Comparison of ENCODE assay signal across 11 cellular contexts in genomic region chr9:89978185-89978584, GRCh38.
A peak's percentile ranks its signal among the peaks of the same experiment; 100 is the strongest.
DNase-seq lines count a peak whose midpoint lies in the region; ATAC-seq, FAIRE-seq and TF ChIP-seq lines count a peak whose summit lies in the region.
"Had no signal": no experiment of that assay in that cellular context is flagged by ENCODE, and none has a peak within 500 bp of the region (broad histone marks: within the 10 kb centered on the region; RNA-seq: fewer than 3 reads in every experiment).

No MANE protein-coding gene starts in this region.

- no peak overlapping the region for H3K4me2 ChIP-seq in astrocyte (ENCODE audit: low read length)

- no peaks in the 10 kb centered on the region for H3K36me3 Mint-ChIP-seq in astrocyte (ENCODE audit: low read depth, unreplicated experiment)
- H3K36me3 Mint-ChIP-seq in effector memory CD8-positive, alpha-beta T cell (ENCODE audit: insufficient read depth): no peaks in the 10 kb centered on the region
- H3K36me3 Mint-ChIP-seq: CD8-positive, alpha-beta T cell had no signal

- DNase-seq in SIG-M5 treated with dmso at 0.1 percent for 504 hours (lab: John Stamatoyannopoulos, UW; ENCODE audit: unreplicated experiment) (peak; percentile 12), SIG-M5 (lab: John Stamatoyannopoulos, UW) (no peak), astrocyte (ENCODE audit: low read depth) (no peak), iPS DF 4.7 (ENCODE audit: extremely low read depth, low spot score) (peak; percentile 16), upper lobe of right lung (no peak), HPDE6-E6E7 (ENCODE audit: extremely low spot score) (no peak)
- DNase-seq in effector memory CD8-positive, alpha-beta T cell: no peak
- no peak for DNase-seq in activated CD4-positive, CD25-positive, alpha-beta regulatory T cell (lab: John Stamatoyannopoulos, UW)
- DNase-seq: CD8-positive, alpha-beta T cell; NCI-H526 had no signal

- H4K20me1 ChIP-seq in astrocyte (ENCODE audit: insufficient read depth, low read length): no peaks in the 10 kb centered on the region

- H3K36me3 ChIP-seq in astrocyte (ENCODE audit: insufficient read depth, low read length) (no peaks in the 10 kb centered on the region), upper lobe of right lung (no peaks in the 10 kb centered on the region)

- H3K4me1 Mint-ChIP-seq in astrocyte (ENCODE audit: low read depth, unreplicated experiment): no peaks in the 10 kb centered on the region
- H3K4me1 Mint-ChIP-seq in effector memory CD8-positive, alpha-beta T cell (ENCODE audit: low read depth in 2 of 2): no peaks in the 10 kb centered on the region

- H3K9ac ChIP-seq in astrocyte (ENCODE audit: low read length): no peak overlapping the region

- H3K4me1 ChIP-seq in astrocyte (ENCODE audit: insufficient read depth, low read length) (no peaks in the 10 kb centered on the region), upper lobe of right lung (peaks cover 16% of the 10 kb centered on the region)

- peaks cover 14% of the 10 kb centered on the region for H3K9me3 Mint-ChIP-seq in astrocyte (ENCODE audit: unreplicated experiment)
- H3K9me3 Mint-ChIP-seq in effector memory CD8-positive, alpha-beta T cell: no peaks in the 10 kb centered on the region
- H3K9me3 Mint-ChIP-seq: CD8-positive, alpha-beta T cell had no signal

- no peaks in the 10 kb centered on the region for H3K79me2 ChIP-seq in astrocyte (ENCODE audit: insufficient read depth, low read length)

- peak; percentile 13 for TF ChIP-seq CTCF in astrocyte (IDR thresholded peaks at IDR 0.05; ENCODE audit: insufficient read depth, low read depth, low read length)
- TF ChIP-seq CTCF in upper lobe of right lung (IDR thresholded peaks at IDR 0.05): peak; percentile 43

- no peak overlapping the region for H3K4me3 Mint-ChIP-seq in astrocyte (ENCODE audit: unreplicated experiment)
- H3K4me3 Mint-ChIP-seq in effector memory CD8-positive, alpha-beta T cell: no peak overlapping the region
- H3K4me3 Mint-ChIP-seq: CD8-positive, alpha-beta T cell; dendritic cell treated with granulocyte-macrophage colony-stimulating factor and Interleukin-4, amounts not matched to agents 40 ng/mL and 50 ng/mL, for 4 days had no signal

- H3K27ac Mint-ChIP-seq in astrocyte (ENCODE audit: unreplicated experiment): no peak overlapping the region
- H3K27ac Mint-ChIP-seq in effector memory CD8-positive, alpha-beta T cell: no peak overlapping the region
- H3K27ac Mint-ChIP-seq: CD8-positive, alpha-beta T cell; dendritic cell treated with granulocyte-macrophage colony-stimulating factor and Interleukin-4, amounts not matched to agents 40 ng/mL and 50 ng/mL, for 4 days had no signal

- H3K27me3 Mint-ChIP-seq in astrocyte (ENCODE audit: low read depth, unreplicated experiment): peaks cover 32% of the 10 kb centered on the region
- H3K27me3 Mint-ChIP-seq in effector memory CD8-positive, alpha-beta T cell: peaks cover 15 to 31% of the 10 kb centered on the region in 2 donors

- no peak overlapping the region for H3K4me3 ChIP-seq in astrocyte (ENCODE audit: insufficient read depth, low read depth, low read length)
- no peak overlapping the region for H3K4me3 ChIP-seq in upper lobe of right lung

- H2AFZ ChIP-seq in astrocyte (ENCODE audit: low read depth, low read length): no peak overlapping the region

- H3K9me3 ChIP-seq in astrocyte (ENCODE audit: insufficient read depth, low read depth, low read length): no peaks in the 10 kb centered on the region
- H3K9me3 ChIP-seq in upper lobe of right lung: no peaks in the 10 kb centered on the region

- peak; percentile 65 for ATAC-seq in upper lobe of right lung
- ATAC-seq in effector memory CD8-positive, alpha-beta T cell (replicated peaks): no peak
- ATAC-seq: CD8-positive, alpha-beta T cell had no signal

- FAIRE-seq in astrocyte (lab: Jason Lieb, UNC): no peak

- intact Hi-C loops in upper lobe of right lung (cut with DNase I): no loop called here

- H3K27ac ChIP-seq in astrocyte (ENCODE audit: low read depth, low read length) (no peak overlapping the region), upper lobe of right lung (no peak overlapping the region)

- peaks cover 3% of the 10 kb centered on the region for H3K27me3 ChIP-seq in astrocyte (ENCODE audit: insufficient read depth, low read length)
- H3K27me3 ChIP-seq in upper lobe of right lung: no peaks in the 10 kb centered on the region

Comparison
In these comparisons a context has a peak if more than half of its experiments do, and no peak if none do; other contexts are left out.
1. DNase-seq: peak in SIG-M5 treated with dmso at 0.1 percent for 504 hours (single experiment) and iPS DF 4.7 (single experiment); none in SIG-M5 (single experiment), astrocyte (single experiment), upper lobe of right lung (single experiment), effector memory CD8-positive, alpha-beta T cell (0 of 3), HPDE6-E6E7 (single experiment) and activated CD4-positive, CD25-positive, alpha-beta regulatory T cell (0 of 4).